In the genomic region with DNA sequence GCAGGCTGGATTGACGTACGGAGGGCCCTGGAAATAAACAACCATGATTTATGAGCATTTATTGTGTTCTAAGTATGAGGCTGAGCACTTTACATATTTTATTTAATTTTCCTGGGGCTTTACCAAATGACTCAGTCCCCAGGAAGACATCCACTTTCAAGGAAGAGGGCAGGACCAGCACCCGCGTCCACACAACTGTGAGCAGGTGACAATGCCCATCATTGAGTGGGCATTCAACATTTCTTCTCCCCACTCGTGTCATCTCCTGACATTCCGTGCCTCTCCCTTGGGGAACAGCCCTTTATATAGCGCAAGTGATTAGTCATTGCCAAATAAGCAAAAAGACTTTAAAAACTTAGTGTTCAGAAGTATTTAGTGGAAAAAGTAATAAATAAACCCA, we compare ENCODE assay signal across 1 cellular context.
TF ChIP-seq lines count a peak whose summit lies in the region.

No MANE protein-coding gene starts in this region.

TF ChIP-seq in SK-N-SH, 30 proteins besides CTCF, POLR2A, EP300 and RAD21 (continued from another document):
- TF ChIP-seq, protein P1, sequence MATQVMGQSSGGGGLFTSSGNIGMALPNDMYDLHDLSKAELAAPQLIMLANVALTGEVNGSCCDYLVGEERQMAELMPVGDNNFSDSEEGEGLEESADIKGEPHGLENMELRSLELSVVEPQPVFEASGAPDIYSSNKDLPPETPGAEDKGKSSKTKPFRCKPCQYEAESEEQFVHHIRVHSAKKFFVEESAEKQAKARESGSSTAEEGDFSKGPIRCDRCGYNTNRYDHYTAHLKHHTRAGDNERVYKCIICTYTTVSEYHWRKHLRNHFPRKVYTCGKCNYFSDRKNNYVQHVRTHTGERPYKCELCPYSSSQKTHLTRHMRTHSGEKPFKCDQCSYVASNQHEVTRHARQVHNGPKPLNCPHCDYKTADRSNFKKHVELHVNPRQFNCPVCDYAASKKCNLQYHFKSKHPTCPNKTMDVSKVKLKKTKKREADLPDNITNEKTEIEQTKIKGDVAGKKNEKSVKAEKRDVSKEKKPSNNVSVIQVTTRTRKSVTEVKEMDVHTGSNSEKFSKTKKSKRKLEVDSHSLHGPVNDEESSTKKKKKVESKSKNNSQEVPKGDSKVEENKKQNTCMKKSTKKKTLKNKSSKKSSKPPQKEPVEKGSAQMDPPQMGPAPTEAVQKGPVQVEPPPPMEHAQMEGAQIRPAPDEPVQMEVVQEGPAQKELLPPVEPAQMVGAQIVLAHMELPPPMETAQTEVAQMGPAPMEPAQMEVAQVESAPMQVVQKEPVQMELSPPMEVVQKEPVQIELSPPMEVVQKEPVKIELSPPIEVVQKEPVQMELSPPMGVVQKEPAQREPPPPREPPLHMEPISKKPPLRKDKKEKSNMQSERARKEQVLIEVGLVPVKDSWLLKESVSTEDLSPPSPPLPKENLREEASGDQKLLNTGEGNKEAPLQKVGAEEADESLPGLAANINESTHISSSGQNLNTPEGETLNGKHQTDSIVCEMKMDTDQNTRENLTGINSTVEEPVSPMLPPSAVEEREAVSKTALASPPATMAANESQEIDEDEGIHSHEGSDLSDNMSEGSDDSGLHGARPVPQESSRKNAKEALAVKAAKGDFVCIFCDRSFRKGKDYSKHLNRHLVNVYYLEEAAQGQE (IDR thresholded peaks at IDR 0.05; ENCODE audit: low read depth, low read length), result no peak
- TF ChIP-seq RCOR1 (IDR thresholded peaks at IDR 0.05; ENCODE audit: low read length), result no peak
- TF ChIP-seq FOXJ3 (CRISPR knock-in tag; IDR thresholded peaks at IDR 0.05), result no peak
- TF ChIP-seq FOXM1 (IDR thresholded peaks at IDR 0.05; ENCODE audit: low read depth), result no peak
- no peak for TF ChIP-seq CHD2 (IDR thresholded peaks at IDR 0.05; ENCODE audit: low read length, partially characterized antibody)
- TF ChIP-seq MXI1 (IDR thresholded peaks at IDR 0.05; ENCODE audit: low read depth, low read length), result no peak
- TF ChIP-seq TEAD4 (IDR thresholded peaks at IDR 0.05; ENCODE audit: borderline replicate concordance, insufficient read depth), result no peak
- no peak for TF ChIP-seq SMC3 (IDR thresholded peaks at IDR 0.05; ENCODE audit: low read depth, low read length)
